ENCODE assay signal across 22 cellular contexts in the genomic region with DNA sequence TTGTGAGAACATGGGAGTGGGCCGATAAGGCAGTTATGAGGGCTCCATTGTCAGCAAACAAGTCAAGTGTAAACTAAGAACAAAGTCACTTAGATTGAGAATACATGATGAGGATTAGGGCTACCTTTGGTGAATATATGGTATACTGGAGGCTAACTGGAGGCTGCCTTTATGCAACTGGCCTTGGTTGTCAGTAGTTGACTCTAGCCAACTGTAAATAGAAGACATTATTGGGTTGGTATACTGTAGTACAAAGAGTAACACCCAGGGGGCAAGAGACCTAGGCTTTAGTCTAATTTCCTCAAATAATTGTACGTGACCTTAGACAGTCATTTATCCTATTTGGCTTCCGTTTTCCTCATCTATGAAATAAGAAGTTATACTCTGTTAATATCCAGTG.
DNase-seq lines count a peak whose midpoint lies in the region; ATAC-seq, FAIRE-seq and TF ChIP-seq lines count a peak whose summit lies in the region.
"Had no signal": no experiment of that assay in that cellular context is flagged by ENCODE, and none has a peak within 500 bp of the region (broad histone marks: within the 10 kb centered on the region; RNA-seq: fewer than 3 reads in every experiment).

No MANE protein-coding gene starts in this region.

- no TSS peak for BruUV-seq in OCI-LY7 (replicated peaks; lab: Mats Ljungman, UMichigan)

- no peak for TF ChIP-seq CTCF in CD4-positive, alpha-beta T cell (IDR thresholded peaks at IDR 0.05)
- TF ChIP-seq CTCF in OCI-LY7 (conservative IDR thresholded peaks at IDR 0.05; ENCODE audit: low read length) (peak; percentile 28; the same call in 1 of the 2 replicates), endothelial cell (IDR thresholded peaks at IDR 0.05; ENCODE audit: unreplicated experiment) (peak; percentile 10)

- H3K79me2 ChIP-seq in OCI-LY7 (ENCODE audit: insufficient read depth, low read depth, low read length): peaks cover 69% of the 10 kb centered on the region

- intact Hi-C loops in CD4-positive, alpha-beta T cell (cut with DNase I, micrococcal nuclease): loop anchor here in 1 of 2 experiments (10.0 kb wide), 1 partner anchor 628 kb away; no protein-coding TSS in a partner anchor
- intact Hi-C loops in OCI-LY7 (cut with micrococcal nuclease; ENCODE audit: unreplicated experiment): no loop called here

- peak overlapping the region; percentile 10 for H3K27ac Mint-ChIP-seq in CD4-positive, alpha-beta T cell
- no peak overlapping the region for H3K27ac Mint-ChIP-seq in endothelial cell (ENCODE audit: unreplicated experiment)

- no peaks in the 10 kb centered on the region for H3K4me1 ChIP-seq in OCI-LY7 (ENCODE audit: insufficient read depth, low read length, poor library complexity, severe bottlenecking)
- H3K4me1 ChIP-seq: SJSA1 had no signal

- peaks cover 6% of the 10 kb centered on the region for H3K9me3 Mint-ChIP-seq in CD4-positive, alpha-beta T cell
- no peaks in the 10 kb centered on the region for H3K9me3 Mint-ChIP-seq in endothelial cell (ENCODE audit: unreplicated experiment)

- no peak overlapping the region for H3K4me3 Mint-ChIP-seq in CD4-positive, alpha-beta T cell
- H3K4me3 Mint-ChIP-seq in endothelial cell (ENCODE audit: unreplicated experiment): no peak overlapping the region

- POLR2A ChIA-PET in CD4-positive, alpha-beta T cell (lab: Charles Lee): no interaction called here
- POLR2A ChIA-PET in OCI-LY7 (lab: Charles Lee): no interaction called here

- H3K36me3 ChIP-seq in OCI-LY7 (ENCODE audit: insufficient read depth, low read length): no peaks in the 10 kb centered on the region
- H3K36me3 ChIP-seq: BE2C, HAP-1, SJSA1 had no signal

- H3K27me3 Mint-ChIP-seq in CD4-positive, alpha-beta T cell: no peaks in the 10 kb centered on the region
- H3K27me3 Mint-ChIP-seq in endothelial cell (ENCODE audit: unreplicated experiment): peaks cover 2% of the 10 kb centered on the region

- no peaks in the 10 kb centered on the region for H3K36me3 Mint-ChIP-seq in CD4-positive, alpha-beta T cell (ENCODE audit: low read depth)
- H3K36me3 Mint-ChIP-seq in endothelial cell (ENCODE audit: low read depth, unreplicated experiment): no peaks in the 10 kb centered on the region

- DNase-seq in CD4-positive, alpha-beta T cell: no peak
- DNase-seq in GM12891 (ENCODE audit: insufficient read length, low spot score) (no peak), OCI-LY7 (ENCODE audit: low spot score) (no peak), endothelial cell (ENCODE audit: low spot score) (no peak), T1000 (lab: John Stamatoyannopoulos, UW) (no peak), cerebellar cortex (ENCODE audit: low spot score) (no peak)
- DNase-seq: BE2C, DMS79, NCI-H1092 treated with DMSO at 0.1 percent for 48 hours, NCI-H1436 treated with DMSO at 0.1 percent for 48 hours, NCI-H2081, NCI-H2171 treated with DMSO at 0.1 percent for 48 hours, NCI-H446, NCI-H526, OCI-M1, T-helper 1 cell had no signal

- no peak for ATAC-seq in CD4-positive, alpha-beta T cell (ENCODE audit: poor library complexity)
- no peak for ATAC-seq in GM21423 (IDR thresholded peaks at IDR 0.05; ENCODE audit: unreplicated experiment)

- no peaks in the 10 kb centered on the region for H3K9me2 ChIP-seq in OCI-LY7 (ENCODE audit: insufficient read depth, low read length)

- no peaks in the 10 kb centered on the region for H3K9me3 ChIP-seq in CD4-positive, alpha-beta T cell (ENCODE audit: control insufficient read depth, low read length)
- no peaks in the 10 kb centered on the region for H3K9me3 ChIP-seq in OCI-LY7 (ENCODE audit: low read length)
- H3K9me3 ChIP-seq: A549, BE2C, HAP-1, SJSA1 had no signal

- no peak for TF ChIP-seq POLR2A in GM12891 (IDR thresholded peaks at IDR 0.05; ENCODE audit: low read depth, low read length)

- H3K27me3 ChIP-seq in CD4-positive, alpha-beta T cell (ENCODE audit: control insufficient read depth, insufficient read depth, low read length): no peaks in the 10 kb centered on the region
- H3K27me3 ChIP-seq: BE2C, SJSA1 had no signal

- no peak overlapping the region for H3K27ac ChIP-seq in CD4-positive, alpha-beta T cell (ENCODE audit: low read depth, low read length)
- no peak overlapping the region for H3K27ac ChIP-seq in OCI-LY7 (ENCODE audit: low read depth, low read length, poor library complexity, severe bottlenecking)
- H3K27ac ChIP-seq: A549, KMS-11, SJSA1 had no signal

- H3K4me1 Mint-ChIP-seq in CD4-positive, alpha-beta T cell (ENCODE audit: low read depth): peaks cover 77% of the 10 kb centered on the region
- H3K4me1 Mint-ChIP-seq in endothelial cell (ENCODE audit: unreplicated experiment): peaks cover 6% of the 10 kb centered on the region

- CTCF ChIA-PET in CD4-positive, alpha-beta T cell (lab: Charles Lee): no interaction called here
- CTCF ChIA-PET in OCI-LY7 (lab: Charles Lee; ENCODE audit: unreplicated experiment): no interaction called here

- no peak overlapping the region for H3K4me3 ChIP-seq in OCI-LY7 (ENCODE audit: low read depth, low read length, poor library complexity, severe bottlenecking)
- H3K4me3 ChIP-seq: A549, HAP-1, SJSA1 had no signal

- H3K4me2 ChIP-seq in OCI-LY7 (ENCODE audit: low read length): no peak overlapping the region
- H3K4me2 ChIP-seq: A549, KMS-11 had no signal

- peak; percentile 77 for FAIRE-seq in GM12891 (lab: Jason Lieb, UNC)
- FAIRE-seq: A549, RCC 7860 had no signal

- no peak overlapping the region for H2AFZ ChIP-seq in OCI-LY7 (ENCODE audit: low read length)

- H4K20me1 ChIP-seq in OCI-LY7 (ENCODE audit: insufficient read depth, low read length): peaks cover 6% of the 10 kb centered on the region; the same call in 1 of the 2 replicates

TF ChIP-seq in GM12891, 5 proteins besides CTCF, POLR2A, EP300 and RAD21:
- no peak for TF ChIP-seq POLR2AphosphoS5 (IDR thresholded peaks at IDR 0.05; ENCODE audit: low read depth, low read length)
- TF ChIP-seq POU2F2 (IDR thresholded peaks at IDR 0.05; ENCODE audit: low read depth, low read length): no peak
- no peak for TF ChIP-seq TAF1 (IDR thresholded peaks at IDR 0.05; ENCODE audit: low read depth, low read length)
- no peak for TF ChIP-seq SPI1 (IDR thresholded peaks at IDR 0.05; ENCODE audit: low read depth, low read length)
- no peak for TF ChIP-seq PAX5 (IDR thresholded peaks at IDR 0.05; ENCODE audit: insufficient read depth, low read length, severe bottlenecking)
